33 cellular contexts compared by ENCODE assay signal in genomic region chr3:61897848-61898247, GRCh38.
"Had no signal": no experiment of that assay in that cellular context is flagged by ENCODE, and none has a peak within 500 bp of the region (broad histone marks: within the 10 kb centered on the region; RNA-seq: fewer than 3 reads in every experiment).

No MANE protein-coding gene starts in this region.

- H3K27ac ChIP-seq: coronary artery, esophagus squamous epithelium, left ventricle myocardium inferior, lower lobe of right lung, neural progenitor cell, parathyroid adenoma, prostate gland, right atrium auricular region, tibial artery, uterus had no signal

- H3K9me3 Mint-ChIP-seq: mesothelial cell of epicardium, nephron, neural progenitor cell, type B pancreatic cell had no signal

- H3K36me3 Mint-ChIP-seq: immature natural killer cell; mesothelial cell of epicardium; naive thymus-derived CD4-positive, alpha-beta T cell; neural progenitor cell; type B pancreatic cell had no signal

- DNase-seq: dermis blood vessel endothelial cell; effector memory CD8-positive, alpha-beta T cell; erythroblast; esophagus squamous epithelium; foreskin melanocyte; hypothalamus; immature natural killer cell; islet precursor cell; kidney glomerular epithelial cell; left colon; left ventricle myocardium inferior; lower lobe of right lung; mesenchymal stem cell; naive thymus-derived CD4-positive, alpha-beta T cell; stimulated activated CD4-positive, alpha-beta T cell treated with anti-CD3 and anti-CD28 coated beads, Interleukin-12 subunit alpha, Interleukin-12 subunit beta, amount 100 ng/mL, for 4 hours; stimulated activated CD4-positive, alpha-beta T cell treated with anti-CD3 and anti-CD28 coated beads, Interleukin-1b, Interleukin-23, amount 100 ng/mL, for 48 hours; stimulated activated CD4-positive, alpha-beta T cell treated with anti-CD3 and anti-CD28 coated beads, Interleukin-4, amount 100 ng/mL, for 1 hour; stimulated activated CD8-positive, alpha-beta memory T cell treated with anti-CD3 and anti-CD28 coated beads, Interleukin-4, amount 100 ng/mL, for 48 hours; stimulated activated naive CD8-positive, alpha-beta T cell treated with anti-CD3 and anti-CD28 coated beads, Interleukin-15, Interleukin-2, amounts not matched to agents 100 U/mL and 50 U/mL, for 24 hours; substantia nigra; testis; tibial artery; uterus had no signal

- H3K27me3 Mint-ChIP-seq: effector memory CD8-positive, alpha-beta T cell; type B pancreatic cell had no signal

- H3K27ac Mint-ChIP-seq: effector memory CD8-positive, alpha-beta T cell; immature natural killer cell; mesothelial cell of epicardium; nephron; neural progenitor cell; type B pancreatic cell had no signal

- H3K4me2 ChIP-seq: neural progenitor cell, smooth muscle cell had no signal

- H3K36me3 ChIP-seq: esophagus squamous epithelium, left ventricle myocardium inferior, lower lobe of right lung, neural progenitor cell, prostate gland, right atrium auricular region, tibial artery, uterus had no signal

- H3K4me3 Mint-ChIP-seq: effector memory CD8-positive, alpha-beta T cell; immature natural killer cell; mesothelial cell of epicardium; naive thymus-derived CD4-positive, alpha-beta T cell; nephron; neural progenitor cell; type B pancreatic cell had no signal

- H3K9me3 ChIP-seq: esophagus squamous epithelium, left ventricle myocardium inferior, lower lobe of right lung, prostate gland, right atrium auricular region, testis, tibial artery, uterus had no signal

- H3K27me3 ChIP-seq: esophagus squamous epithelium, neural progenitor cell, right atrium auricular region, testis, tibial artery, uterus had no signal

- H3K4me1 ChIP-seq: prostate gland, uterus had no signal

- ATAC-seq: effector memory CD8-positive, alpha-beta T cell; left colon; lower lobe of right lung; naive thymus-derived CD4-positive, alpha-beta T cell; sciatic nerve; stimulated activated naive CD8-positive, alpha-beta T cell treated with anti-CD3 and anti-CD28 coated beads, Interleukin-15, Interleukin-2, amounts not matched to agents 100 U/mL and 50 U/mL, for 24 hours had no signal

- H3K9ac ChIP-seq: neural progenitor cell, parathyroid adenoma had no signal

- H2AFZ ChIP-seq: neural progenitor cell, parathyroid adenoma had no signal

- H3K4me3 ChIP-seq: coronary artery, esophagus squamous epithelium, left ventricle myocardium inferior, lower lobe of right lung, neural progenitor cell, prostate gland, right atrium auricular region, smooth muscle cell, testis, tibial artery, uterus had no signal
